In genomic region chr20:59933296-59933848, GRCh38 we compare ENCODE assay signal across 9 cellular contexts. TPM values are rescaled to one million over a fixed set of nuclear protein-coding genes. Genes with fewer than 3 reads are reported as not detected.
A peak's percentile ranks its signal among the peaks of the same experiment; 100 is the strongest.
DNase-seq lines count a peak whose midpoint lies in the region; ATAC-seq and TF ChIP-seq lines count a peak whose summit lies in the region.
"Had no signal": no experiment of that assay in that cellular context is flagged by ENCODE, and none has a peak within 500 bp of the region (broad histone marks: within the 10 kb centered on the region; RNA-seq: fewer than 3 reads in every experiment).

TSS of gene SYCP2 (minus strand) at chr20:59933637. CDS start at chr20:59922413, 11,224 bp downstream.

- H3K27me3 ChIP-seq in Panc1 (ENCODE audit: control insufficient read depth, insufficient read depth, low read length) = no peaks in the 10 kb centered on the region
- H3K27me3 ChIP-seq in heart right ventricle = no peaks in the 10 kb centered on the region

- H3K9me3 ChIP-seq in Panc1 (ENCODE audit: control insufficient read depth, insufficient read depth, low read depth, low read length) = no peaks in the 10 kb centered on the region
- no peaks in the 10 kb centered on the region for H3K9me3 ChIP-seq in heart right ventricle

- TF ChIP-seq CTCF in Panc1 (IDR thresholded peaks at IDR 0.05) (no peak), heart right ventricle (IDR thresholded peaks at IDR 0.05) (no peak)

- H3K4me1 ChIP-seq in Panc1 (ENCODE audit: control insufficient read depth, insufficient read depth, low read length) (peaks cover 62% of the 10 kb centered on the region), heart right ventricle (peaks cover 1 to 44% (median 33%) of the 10 kb centered on the region in 9 donors)

- ATAC-seq in GM19438 (IDR thresholded peaks at IDR 0.05; ENCODE audit: low read depth, unreplicated experiment) (peak; percentile 30), Panc1 (peak; percentile 88), heart right ventricle (peak; percentile 77 to 88 (median 82)), sciatic nerve (peak; percentile 83)

- no peak for DNase-seq in Panc1 (ENCODE audit: low read depth, low spot score)
- DNase-seq in activated naive CD4-positive, alpha-beta T cell treated with anti-CD3 and anti-CD28 coated beads, Interleukin-2, amount 50 U/mL, for 16 hours = peak; percentile 68
- DNase-seq in heart right ventricle = peak; percentile 50 to 76
- peak; percentile 73 for DNase-seq in sciatic nerve (ENCODE audit: low spot score)
- no peak for DNase-seq in NCI-H446 (lab: John Stamatoyannopoulos, UW)
- no peak for DNase-seq in NCI-H2081 treated with DMSO at 0.1 percent for 48 hours (lab: John Stamatoyannopoulos, UW)
- no peak for DNase-seq in kidney glomerular epithelial cell (lab: John Stamatoyannopoulos, UW)

- intact Hi-C loops in Panc1 (cut with micrococcal nuclease; ENCODE audit: unreplicated experiment) (no loop called here), heart right ventricle (cut with DNase I) (loop anchor here in 1 of 10 donors (10.0 kb wide), 1 partner anchor 149 kb away; no protein-coding TSS in a partner anchor), sciatic nerve (cut with DNase I) (no loop called here)

- H3K4me3 ChIP-seq in Panc1 (ENCODE audit: low read depth in 2 of 2, low read length in 2 of 2) (peak within 1 kb of the TSS; percentile 65 to 84), heart right ventricle (peak within 1 kb of the TSS; percentile 62 to 97 (median 77))
- H3K4me3 ChIP-seq: SK-N-MC had no signal

- no peaks in the 10 kb centered on the region for H3K36me3 ChIP-seq in Panc1 (ENCODE audit: control insufficient read depth, insufficient read depth, low read length)
- peaks cover 0 to 6% (median 0%) of the 10 kb centered on the region in 9 donors for H3K36me3 ChIP-seq in heart right ventricle

- peak within 1 kb of the TSS; percentile 94 for H3K27ac ChIP-seq in Panc1 (ENCODE audit: low read length)
- H3K27ac ChIP-seq in heart right ventricle = peak within 1 kb of the TSS; percentile 5 to 90 (median 83)

- WGBS in heart right ventricle, 2 donors = 17 to 26% methylated on average over 54 to 65 of the region's 65 CpGs

- POLR2A ChIA-PET in Panc1 (lab: Charles Lee) = no interaction called here

- CTCF ChIA-PET in Panc1 (lab: Charles Lee) = interaction anchor here (1.3 kb wide), 1 partner anchor 11 kb away, joined by 5 read pairs; no protein-coding TSS in a partner anchor

- no TSS peak for BruUV-seq in Panc1 (replicated peaks; lab: Mats Ljungman, UMichigan)

- in situ Hi-C loops in Panc1 (cut with HindIII; ENCODE audit: low pct_unique_long_range_greater_than_20kb, low sequenced_read_pairs) = no loop called here

RNA-seq across cellular contexts. Expression of gene SYCP2, which starts in this region (rescaled TPM):
- total RNA-seq in Panc1 (2021; ENCODE audit: unreplicated experiment) (39.7 TPM), heart right ventricle (1 to 10 TPM in 4 of 10 donors, under 1 TPM in 6; 0.45 to 2.5 (median 0.93) TPM), sciatic nerve (6.7 TPM)
- polyA plus RNA-seq in Panc1 (2012; ENCODE audit: insufficient read length) = 12.9 TPM
- polyA plus RNA-seq in heart right ventricle = 1 to 10 TPM in 1 of 2 donors, under 1 TPM in 1; 0.75 to 7.5 TPM

Comparison
In these comparisons a context has a peak if more than half of its experiments do, and no peak if none do; other contexts are left out.
1. ATAC-seq: peak in every context shown above with its lines; median percentile 88 in Panc1; 83 in sciatic nerve; 82 in heart right ventricle; 30 in GM19438.
2. DNase-seq: peak in activated naive CD4-positive, alpha-beta T cell treated with anti-CD3 and anti-CD28 coated beads, Interleukin-2, amount 50 U/mL, for 16 hours (single experiment), heart right ventricle (2 of 2) and sciatic nerve (single experiment); none in Panc1 (single experiment), NCI-H446 (0 of 2), NCI-H2081 treated with DMSO at 0.1 percent for 48 hours (single experiment) and kidney glomerular epithelial cell (single experiment).